20 cellular contexts compared by ENCODE assay signal in the genomic region with DNA sequence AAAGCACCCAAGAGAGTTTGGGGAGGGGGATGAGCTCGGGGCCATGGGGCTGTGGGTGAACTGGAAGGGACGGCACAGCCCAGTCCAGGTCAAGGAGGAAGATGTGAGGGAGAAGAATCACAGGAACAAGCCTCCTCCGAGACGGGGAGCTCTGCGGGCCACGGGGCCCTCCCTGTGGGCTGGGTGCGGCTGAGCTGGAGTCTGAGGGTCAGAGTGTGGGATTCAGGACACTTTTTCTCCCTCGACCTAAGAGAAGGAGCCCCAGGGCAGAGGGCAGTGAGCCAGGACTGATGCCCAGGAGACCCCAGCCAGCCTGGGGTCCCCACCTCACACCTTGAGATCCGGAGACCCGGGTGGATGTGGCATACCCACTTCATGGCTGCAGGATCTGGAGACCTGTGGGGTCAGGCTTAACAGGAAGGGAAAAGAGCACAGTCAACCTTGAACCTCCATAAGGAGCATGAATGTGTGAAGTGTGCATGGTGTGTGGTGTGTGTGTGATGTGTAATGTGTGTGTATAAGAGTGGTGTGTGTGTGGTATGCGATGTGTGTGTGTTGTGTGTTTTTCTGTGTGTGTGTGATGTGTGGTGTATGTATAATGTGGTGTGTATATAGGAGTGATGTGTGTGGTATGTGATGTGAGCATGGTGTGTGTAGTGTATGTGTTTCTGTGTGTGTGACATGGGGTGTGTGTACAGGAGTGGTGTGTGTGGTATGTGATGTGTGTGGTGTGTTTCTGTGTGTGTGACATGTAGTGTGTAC.
DNase-seq lines count a peak whose midpoint lies in the region; ATAC-seq, FAIRE-seq and TF ChIP-seq lines count a peak whose summit lies in the region.
"Had no signal": no experiment of that assay in that cellular context is flagged by ENCODE, and none has a peak within 500 bp of the region (broad histone marks: within the 10 kb centered on the region; RNA-seq: fewer than 3 reads in every experiment).

No MANE protein-coding gene starts in this region.

- H3K4me2 ChIP-seq in BLaER1 treated with 17β-estradiol and CSF1 and Interleukin-3, amounts not matched to agents 10 nM and 100 nM = peak overlapping the region in 8 of 11 experiments; percentile 60 to 87 (median 82); a peak in 13 of 22 replicates

- DNase-seq in GM12891 (ENCODE audit: insufficient read length, low spot score) (no peak), left lobe of liver (ENCODE audit: low spot score) (peak; percentile 34), progenitor cell of endocrine pancreas (ENCODE audit: low spot score, unreplicated experiment) (peak; percentile 6), amygdala (lab: John Stamatoyannopoulos, UW) (no peak), GM20000 (ENCODE audit: low spot score) (no peak)
- DNase-seq in activated CD4-positive, CD25-positive, alpha-beta regulatory T cell (lab: John Stamatoyannopoulos, UW) = no peak
- DNase-seq: activated CD4-positive, alpha-beta T cell treated with anti-CD3 and anti-CD28 coated beads for 1 hour; brain microvascular endothelial cell; CD8-positive, alpha-beta memory T cell; GDM1; mesendoderm; naive thymus-derived CD4-positive, alpha-beta T cell; NCI-H1092; NCI-H1930; NCI-H226; NCI-H774 had no signal

- H3K27me3 Mint-ChIP-seq in progenitor cell of endocrine pancreas = peaks cover 45% of the 10 kb centered on the region

- H3K4me1 Mint-ChIP-seq in progenitor cell of endocrine pancreas (ENCODE audit: low read depth) = no peaks in the 10 kb centered on the region
- H3K4me1 Mint-ChIP-seq: CD8-positive, alpha-beta memory T cell; naive thymus-derived CD4-positive, alpha-beta T cell had no signal

- H3K9me3 Mint-ChIP-seq in progenitor cell of endocrine pancreas (ENCODE audit: low read depth) = peaks cover 3% of the 10 kb centered on the region

- H3K36me3 ChIP-seq in BLaER1 treated with 17β-estradiol and CSF1 and Interleukin-3, amounts not matched to agents 10 nM and 100 nM = no peaks in the 10 kb centered on the region
- H3K36me3 ChIP-seq: brain microvascular endothelial cell, right lobe of liver had no signal

- no peak overlapping the region for H3K9ac ChIP-seq in BLaER1 treated with 17β-estradiol and CSF1 and Interleukin-3, amounts not matched to agents 10 nM and 100 nM
- H3K9ac ChIP-seq: parathyroid adenoma had no signal

- no peaks in the 10 kb centered on the region for H3K36me3 Mint-ChIP-seq in progenitor cell of endocrine pancreas (ENCODE audit: insufficient read depth)
- H3K36me3 Mint-ChIP-seq: CD8-positive, alpha-beta memory T cell had no signal

- no peaks in the 10 kb centered on the region; a peak in 3 of 22 replicates for H4K20me1 ChIP-seq in BLaER1 treated with 17β-estradiol and CSF1 and Interleukin-3, amounts not matched to agents 10 nM and 100 nM

- no peak for TF ChIP-seq CTCF in progenitor cell of endocrine pancreas (IDR thresholded peaks at IDR 0.05; ENCODE audit: unreplicated experiment)
- TF ChIP-seq CTCF in GM20000 (IDR thresholded peaks at IDR 0.05; ENCODE audit: extremely low read depth, missing control alignments) = no peak

- H3K4me1 ChIP-seq in BLaER1 treated with 17β-estradiol and CSF1 and Interleukin-3, amounts not matched to agents 10 nM and 100 nM = peaks cover 12 to 31% (median 26%) of the 10 kb centered on the region in 10 experiments; a peak in 19 of 20 replicates
- H3K4me1 ChIP-seq: parathyroid adenoma, right lobe of liver had no signal

- H3K27ac Mint-ChIP-seq in progenitor cell of endocrine pancreas = no peak overlapping the region
- H3K27ac Mint-ChIP-seq: naive thymus-derived CD4-positive, alpha-beta T cell had no signal

- no peak overlapping the region for H3K4me3 Mint-ChIP-seq in progenitor cell of endocrine pancreas (ENCODE audit: low read depth)
- H3K4me3 Mint-ChIP-seq: naive thymus-derived CD4-positive, alpha-beta T cell had no signal

- no peak for TF ChIP-seq POLR2A in GM12891 (IDR thresholded peaks at IDR 0.05; ENCODE audit: low read depth, low read length)

- peaks cover 12 to 23% (median 18%) of the 10 kb centered on the region in 11 experiments; a peak in 21 of 22 replicates for H3K9me3 ChIP-seq in BLaER1 treated with 17β-estradiol and CSF1 and Interleukin-3, amounts not matched to agents 10 nM and 100 nM (replicated peaks in 1 of 11)
- H3K9me3 ChIP-seq: right lobe of liver had no signal

- no peak overlapping the region for H3K27ac ChIP-seq in BLaER1 treated with 17β-estradiol and CSF1 and Interleukin-3, amounts not matched to agents 10 nM and 100 nM
- H3K27ac ChIP-seq: brain microvascular endothelial cell, parathyroid adenoma, right lobe of liver had no signal

- H3K27me3 ChIP-seq in BLaER1 treated with 17β-estradiol and CSF1 and Interleukin-3, amounts not matched to agents 10 nM and 100 nM = peaks cover 7 to 29% (median 20%) of the 10 kb centered on the region in 11 experiments; a peak in 19 of 22 replicates
- H3K27me3 ChIP-seq: brain microvascular endothelial cell, right lobe of liver had no signal

- H3K4me3 ChIP-seq in BLaER1 treated with 17β-estradiol and CSF1 and Interleukin-3, amounts not matched to agents 10 nM and 100 nM = no peak overlapping the region
- H3K4me3 ChIP-seq: right lobe of liver had no signal

- FAIRE-seq in GM12891 (lab: Jason Lieb, UNC) = peak; percentile 43
- FAIRE-seq: colon had no signal

- ATAC-seq in left lobe of liver = no peak
- ATAC-seq: naive thymus-derived CD4-positive, alpha-beta T cell; right lobe of liver had no signal

TF ChIP-seq in GM12891, 5 proteins besides CTCF, POLR2A, EP300 and RAD21:
- TF ChIP-seq POLR2AphosphoS5 (IDR thresholded peaks at IDR 0.05; ENCODE audit: low read depth, low read length) (no peak), PAX5 (IDR thresholded peaks at IDR 0.05; ENCODE audit: insufficient read depth, low read length, severe bottlenecking) (no peak), TAF1 (IDR thresholded peaks at IDR 0.05; ENCODE audit: low read depth, low read length) (no peak), SPI1 (IDR thresholded peaks at IDR 0.05; ENCODE audit: low read depth, low read length) (no peak), POU2F2 (IDR thresholded peaks at IDR 0.05; ENCODE audit: low read depth, low read length) (no peak)

Comparison
In these comparisons a context has a peak if more than half of its experiments do, and no peak if none do; other contexts are left out.
1. DNase-seq: peak in left lobe of liver (single experiment) and progenitor cell of endocrine pancreas (single experiment); none in GM12891 (single experiment), amygdala (0 of 56), activated CD4-positive, CD25-positive, alpha-beta regulatory T cell (0 of 4) and GM20000 (single experiment).